In genomic region chr1:96596226-96596625, GRCh38 we compare ENCODE assay signal across 9 cellular contexts.
A peak's percentile ranks its signal among the peaks of the same experiment; 100 is the strongest.
DNase-seq lines count a peak whose midpoint lies in the region; ATAC-seq, FAIRE-seq and TF ChIP-seq lines count a peak whose summit lies in the region.
"Had no signal": no experiment of that assay in that cellular context is flagged by ENCODE, and none has a peak within 500 bp of the region (broad histone marks: within the 10 kb centered on the region; RNA-seq: fewer than 3 reads in every experiment).

No MANE protein-coding gene starts in this region.

- TF ChIP-seq EP300 in K562 (IDR thresholded peaks at IDR 0.05; ENCODE audit: low read length): no peak

- H3K9me3 ChIP-seq in cardiac muscle cell (ENCODE audit: low read depth): no peaks in the 10 kb centered on the region
- no peaks in the 10 kb centered on the region for H3K9me3 ChIP-seq in K562 (replicated peaks; ENCODE audit: control insufficient read depth, insufficient read depth, low read depth, low read length)
- H3K9me3 ChIP-seq in mucosa of descending colon: no peaks in the 10 kb centered on the region

- H3K9ac ChIP-seq in K562 (ENCODE audit: insufficient read depth in 1 of 2, low read depth in 2 of 2, low read length in 2 of 2): no peak overlapping the region

- no peaks in the 10 kb centered on the region for H3K79me2 ChIP-seq in K562 (ENCODE audit: control insufficient read depth, insufficient read depth, low read length)

- H2AFZ ChIP-seq in K562 (ENCODE audit: low read depth, low read length): no peak overlapping the region

- POLR2A ChIA-PET in HEK293T (lab: Yijun Ruan, JAX): no interaction called here
- POLR2A ChIA-PET in K562 (lab: Yijun Ruan, JAX): interaction anchor here (1.7 kb wide), 1 partner anchor 10 kb away, joined by 3 read pairs; no protein-coding TSS in a partner anchor

- H3K4me2 ChIP-seq in K562 (ENCODE audit: insufficient read depth, low read length): no peak overlapping the region

- WGBS in K562 (ENCODE audit: insufficient coverage, low coverage, missing lambda C conversion rate): 0% methylated on average over 4 of the region's 4 CpGs

- peak; percentile 72 for TF ChIP-seq CTCF in cardiac muscle cell (IDR thresholded peaks at IDR 0.05; ENCODE audit: low read depth, low read length)
- TF ChIP-seq CTCF in K562 (IDR thresholded peaks at IDR 0.05 in 2 of 3, conservative IDR thresholded peaks at IDR 0.05 in 1 of 3; ENCODE audit: insufficient read depth in 2 of 3, low read depth in 1 of 3, low read length in 3 of 3): peak; percentile 13 to 43 (median 17); a peak in 4 of 6 replicates
- no peak for TF ChIP-seq CTCF in mucosa of descending colon (IDR thresholded peaks at IDR 0.05)

- H3K27ac ChIP-seq in cardiac muscle cell: no peak overlapping the region
- H3K27ac ChIP-seq in K562 (ENCODE audit: extremely low read depth, low read depth, low read length): no peak overlapping the region

- TF ChIP-seq RAD21 in K562 (CRISPR knock-in tag; conservative IDR thresholded peaks at IDR 0.05 in 1 of 2, IDR thresholded peaks at IDR 0.05 in 1 of 2): no peak

- in situ Hi-C loops in K562 (cut with MboI): no loop called here

- H3K4me3 ChIP-seq in cardiac muscle cell (no peak overlapping the region), K562 (no peak overlapping the region), mucosa of descending colon (no peak overlapping the region)

- H3K36me3 ChIP-seq in cardiac muscle cell: no peaks in the 10 kb centered on the region
- H3K36me3 ChIP-seq in K562 (ENCODE audit: control insufficient read depth, insufficient read depth, low read length): no peaks in the 10 kb centered on the region
- H3K36me3 ChIP-seq in mucosa of descending colon (ENCODE audit: low read depth): no peaks in the 10 kb centered on the region

- no peaks in the 10 kb centered on the region for H3K4me1 ChIP-seq in cardiac muscle cell (ENCODE audit: low read depth)
- no peaks in the 10 kb centered on the region for H3K4me1 ChIP-seq in K562 (replicated peaks in 1 of 2; ENCODE audit: control insufficient read depth in 2 of 2, insufficient read depth in 2 of 2, low read length in 2 of 2)
- no peaks in the 10 kb centered on the region for H3K4me1 ChIP-seq in mucosa of descending colon (ENCODE audit: low read depth)

- no peaks in the 10 kb centered on the region for H4K20me1 ChIP-seq in K562 (replicated peaks; ENCODE audit: control insufficient read depth, insufficient read depth, low read length)

- H3K27me3 ChIP-seq in cardiac muscle cell (no peaks in the 10 kb centered on the region), K562 (ENCODE audit: control insufficient read depth in 2 of 2, insufficient read depth in 2 of 2, low read length in 2 of 2) (no peaks in the 10 kb centered on the region)

- no peaks in the 10 kb centered on the region for H3K9me1 ChIP-seq in K562 (ENCODE audit: control insufficient read depth, insufficient read depth, low read length)

- no peak for FAIRE-seq in K562 (lab: Jason Lieb, UNC)
- FAIRE-seq: colon had no signal

- CTCF ChIA-PET in HEK293T (lab: Yijun Ruan, JAX) (interaction anchor here (0.5 to 1.2 kb wide), 7 partner anchors 9 to 1686 kb away, joined by 3 to 7 read pairs (median 3); no protein-coding TSS in a partner anchor), K562 (lab: Yijun Ruan, JAX; ENCODE audit: low intra/inter-chr PET ratio) (no interaction called here)

- TF ChIP-seq POLR2A in K562 (conservative IDR thresholded peaks at IDR 0.05): no peak

- ATAC-seq in Right ventricle myocardium inferior (no peak), K562 (peak; percentile 73), mucosa of descending colon (peak; percentile 37)

- no TSS peak for BruUV-seq in K562 (replicated peaks; lab: Mats Ljungman, UMichigan)

- peak; percentile 48 to 59 for DNase-seq in cardiac muscle cell (ENCODE audit: low read depth in 1 of 2, low spot score in 1 of 2)
- no peak for DNase-seq in Right ventricle myocardium inferior (ENCODE audit: missing footprints)
- peak; percentile 72 for DNase-seq in HEK293T (ENCODE audit: extremely low spot score)
- DNase-seq in NAMALWA (ENCODE audit: low spot score): peak; percentile 71
- peak; percentile 21 to 34 (median 28) for DNase-seq in K562 (ENCODE audit: extremely low read depth in 1 of 4, low spot score in 3 of 4)
- DNase-seq in mucosa of descending colon: peak in 2 of 3 donors; percentile 18 to 31
- no peak for DNase-seq in retina
- no peak for DNase-seq in NCI-H1930 (lab: John Stamatoyannopoulos, UW)

- intact Hi-C loops in Right ventricle myocardium inferior (cut with DNase I) (no loop called here), K562 (cut with micrococcal nuclease) (no loop called here), mucosa of descending colon (cut with DNase I, micrococcal nuclease) (no loop called here)

TF ChIP-seq in HEK293T, 16 proteins besides CTCF, POLR2A, EP300 and RAD21:
- no peak for TF ChIP-seq ARNT (IDR thresholded peaks at IDR 0.05)
- TF ChIP-seq FOXA1 (IDR thresholded peaks at IDR 0.05): no peak
- no peak for TF ChIP-seq SP1 (IDR thresholded peaks at IDR 0.05)
- TF ChIP-seq ZNF384 (IDR thresholded peaks at IDR 0.05): no peak
- TF ChIP-seq FOXM1 (IDR thresholded peaks at IDR 0.05; ENCODE audit: borderline replicate concordance): no peak
- no peak for TF ChIP-seq BHLHE40 (IDR thresholded peaks at IDR 0.05; ENCODE audit: borderline replicate concordance)

TF ChIP-seq in K562, 482 proteins besides CTCF, POLR2A, EP300 and RAD21:
- no peak for TF ChIP-seq THRAP3 (IDR thresholded peaks at IDR 0.05; ENCODE audit: borderline replicate concordance)
- no peak for TF ChIP-seq CREB3L1 (IDR thresholded peaks at IDR 0.05; ENCODE audit: borderline replicate concordance, low read depth)
- no peak for TF ChIP-seq MTA3 (IDR thresholded peaks at IDR 0.05; ENCODE audit: borderline replicate concordance)
- TF ChIP-seq NFE2 (IDR thresholded peaks at IDR 0.05; ENCODE audit: low read depth): no peak

Comparison
In these comparisons a context has a peak if more than half of its experiments do, and no peak if none do; other contexts are left out.
1. DNase-seq: peak in cardiac muscle cell (2 of 2), HEK293T (single experiment), NAMALWA (single experiment), K562 (4 of 4) and mucosa of descending colon (2 of 3); none in Right ventricle myocardium inferior (single experiment), retina (single experiment) and NCI-H1930 (0 of 2).